11 cellular contexts compared by ENCODE assay signal in genomic region chr1:236502579-236502971, GRCh38. TPM values are rescaled to one million over a fixed set of nuclear protein-coding genes. Genes with fewer than 3 reads are reported as not detected.
A peak's percentile ranks its signal among the peaks of the same experiment; 100 is the strongest.
DNase-seq lines count a peak whose midpoint lies in the region; ATAC-seq, FAIRE-seq and TF ChIP-seq lines count a peak whose summit lies in the region.
"Had no signal": no experiment of that assay in that cellular context is flagged by ENCODE, and none has a peak within 500 bp of the region (broad histone marks: within the 10 kb centered on the region; RNA-seq: fewer than 3 reads in every experiment).

No MANE protein-coding gene starts in this region.

- intact Hi-C loops in stomach (cut with DNase I; ENCODE audit: low total_unique reads): no loop called here

- no peaks in the 10 kb centered on the region for H3K36me3 ChIP-seq in keratinocyte (ENCODE audit: control insufficient read depth in 2 of 2, extremely low read depth in 1 of 2, insufficient read depth in 2 of 2, low read length in 2 of 2)
- no peaks in the 10 kb centered on the region for H3K36me3 ChIP-seq in stomach

- H3K4me3 Mint-ChIP-seq in activated T-cell treated with anti-CD3 and anti-CD28 coated beads, Interleukin-2, amount 50 U/mL, for 72 hours: peak overlapping the region; percentile 68 to 96

- H3K9ac ChIP-seq in keratinocyte (ENCODE audit: control insufficient read depth, extremely low read depth, insufficient read depth, low read length): no peak overlapping the region

- H3K4me1 Mint-ChIP-seq in activated T-cell treated with anti-CD3 and anti-CD28 coated beads, Interleukin-2, amount 50 U/mL, for 72 hours (ENCODE audit: low read depth): peaks cover 9% of the 10 kb centered on the region

- H3K27me3 Mint-ChIP-seq in activated T-cell treated with anti-CD3 and anti-CD28 coated beads, Interleukin-2, amount 50 U/mL, for 72 hours (ENCODE audit: low read depth): no peaks in the 10 kb centered on the region

- no peaks in the 10 kb centered on the region for H3K36me3 Mint-ChIP-seq in activated T-cell treated with anti-CD3 and anti-CD28 coated beads, Interleukin-2, amount 50 U/mL, for 72 hours (ENCODE audit: insufficient read depth in 2 of 2)
- H3K36me3 Mint-ChIP-seq in activated naive CD4-positive, alpha-beta T cell treated with anti-CD3 and anti-CD28 coated beads, Interleukin-2, amount 50 U/mL, for 72 hours: no peaks in the 10 kb centered on the region

- peak overlapping the region; percentile 99 for H3K27ac Mint-ChIP-seq in activated T-cell treated with anti-CD3 and anti-CD28 coated beads, Interleukin-2, amount 50 U/mL, for 72 hours
- H3K27ac Mint-ChIP-seq in activated naive CD4-positive, alpha-beta T cell treated with anti-CD3 and anti-CD28 coated beads, Interleukin-2, amount 50 U/mL, for 72 hours: peak overlapping the region; percentile 82 to 86

- peak overlapping the region; percentile 88 for H2AFZ ChIP-seq in keratinocyte (ENCODE audit: control insufficient read depth, low read length)

- TF ChIP-seq CTCF in keratinocyte (optimal IDR thresholded peaks at IDR 0.05 in 1 of 3, IDR thresholded peaks at IDR 0.05 in 1 of 3, conservative IDR thresholded peaks at IDR 0.05 in 1 of 3; ENCODE audit: extremely low read depth in 1 of 3, insufficient read depth in 2 of 3, low read length in 3 of 3): no peak
- TF ChIP-seq CTCF in stomach (IDR thresholded peaks at IDR 0.05): no peak

- no peak overlapping the region for H3K27ac ChIP-seq in keratinocyte (ENCODE audit: control insufficient read depth, insufficient read depth, low read length)
- H3K27ac ChIP-seq in stomach: peak overlapping the region in 3 of 5 donors; percentile 6 to 59 (median 49)
- H3K27ac ChIP-seq: C4-2B had no signal

- FAIRE-seq in keratinocyte (lab: Jason Lieb, UNC): peak; percentile 17

- no peaks in the 10 kb centered on the region for H4K20me1 ChIP-seq in keratinocyte (ENCODE audit: control insufficient read depth, extremely low read depth, insufficient read depth, low read length)

- H3K9me3 ChIP-seq in keratinocyte (ENCODE audit: control insufficient read depth, low read depth, low read length): no peaks in the 10 kb centered on the region
- no peaks in the 10 kb centered on the region for H3K9me3 ChIP-seq in stomach
- H3K9me3 ChIP-seq: mucosa of descending colon had no signal

- no peaks in the 10 kb centered on the region for H3K9me1 ChIP-seq in keratinocyte (ENCODE audit: control insufficient read depth, extremely low read depth, insufficient read depth, low read length)

- no peaks in the 10 kb centered on the region for H3K79me2 ChIP-seq in keratinocyte (ENCODE audit: control insufficient read depth, insufficient read depth, low read length)

- no peaks in the 10 kb centered on the region for H3K27me3 ChIP-seq in keratinocyte (ENCODE audit: control insufficient read depth, extremely low read depth, insufficient read depth, low read length)
- no peaks in the 10 kb centered on the region for H3K27me3 ChIP-seq in stomach

- no peak for ATAC-seq in activated T-cell treated with anti-CD3 and anti-CD28 coated beads, Interleukin-2, amount 50 U/mL, for 72 hours (replicated peaks in 1 of 2)
- ATAC-seq in activated naive CD4-positive, alpha-beta T cell treated with anti-CD3 and anti-CD28 coated beads, Interleukin-2, amount 50 U/mL, for 72 hours: no peak

- DNase-seq in activated T-cell treated with anti-CD3 and anti-CD28 coated beads, Interleukin-2, amount 50 U/mL, for 72 hours: no peak
- no peak for DNase-seq in activated T-cell treated with anti-CD3 and anti-CD28 coated beads, Interleukin-2, amount 50 U/mL, for 48 hours
- DNase-seq in activated naive CD4-positive, alpha-beta T cell treated with anti-CD3 and anti-CD28 coated beads, Interleukin-2, amount 50 U/mL, for 72 hours (ENCODE audit: low spot score in 2 of 2): no peak
- DNase-seq in keratinocyte (ENCODE audit: low read depth, low spot score): no peak
- no peak for DNase-seq in stomach
- DNase-seq in NCI-H146 (lab: John Stamatoyannopoulos, UW): no peak
- DNase-seq in ecto neural progenitor cell (ENCODE audit: low spot score): no peak
- no peak for DNase-seq in hippocampal formation (lab: John Stamatoyannopoulos, UW)
- DNase-seq: NCI-H187 had no signal

- H3K9me3 Mint-ChIP-seq in activated T-cell treated with anti-CD3 and anti-CD28 coated beads, Interleukin-2, amount 50 U/mL, for 72 hours: no peaks in the 10 kb centered on the region
- H3K9me3 Mint-ChIP-seq in activated naive CD4-positive, alpha-beta T cell treated with anti-CD3 and anti-CD28 coated beads, Interleukin-2, amount 50 U/mL, for 72 hours: no peaks in the 10 kb centered on the region

- peaks cover 4% of the 10 kb centered on the region for H3K4me1 ChIP-seq in keratinocyte (ENCODE audit: control insufficient read depth, extremely low read depth, insufficient read depth, low read length)
- H3K4me1 ChIP-seq in stomach: peaks cover 0 to 24% (median 18%) of the 10 kb centered on the region in 4 donors

- dilution Hi-C loops in keratinocyte (cut with MboI; ENCODE audit: extremely low pct_ligation_motif_present, low sequenced_read_pairs): no loop called here

- TF ChIP-seq POLR2A in stomach (IDR thresholded peaks at IDR 0.05): no peak

- no peak for TF ChIP-seq EP300 in stomach (IDR thresholded peaks at IDR 0.05)

- no peak overlapping the region for H3K4me3 ChIP-seq in keratinocyte (ENCODE audit: control insufficient read depth in 2 of 3, extremely low read depth in 1 of 3, insufficient read depth in 2 of 3, low read depth in 1 of 3, low read length in 3 of 3)
- peak overlapping the region in 1 of 4 donors; percentile 28 for H3K4me3 ChIP-seq in stomach
- H3K4me3 ChIP-seq: mucosa of descending colon had no signal

- WGBS in stomach, 5 donors: 34 to 59% (median 51%) methylated on average over 2 of the region's 2 CpGs

- peak overlapping the region; percentile 76 for H3K4me2 ChIP-seq in keratinocyte (ENCODE audit: control insufficient read depth, extremely low read depth, insufficient read depth, low read depth, low read length)

RNA-seq across cellular contexts. Expression of gene LGALS8, which starts 21.2 kb away (rescaled TPM):
- total RNA-seq in activated T-cell treated with anti-CD3 and anti-CD28 coated beads, Interleukin-2, amount 50 U/mL, for 72 hours: 10 to 100 TPM; 70.1 to 96.9 TPM
- total RNA-seq in activated naive CD4-positive, alpha-beta T cell treated with anti-CD3 and anti-CD28 coated beads, Interleukin-2, amount 50 U/mL, for 72 hours: 100 to 1,000 TPM; 132 to 156 TPM
- polyA plus RNA-seq in keratinocyte: 43.2 to 75.2 TPM (median 71.4 TPM) in 3 replicates
- polyA plus RNA-seq in keratinocyte (2011; ENCODE audit: low read depth): 36.6 TPM
- polyA plus RNA-seq in keratinocyte (2011; cell fraction: cytosol; rRNA removed): 30.5 and 47.4 TPM in 2 replicates
- polyA plus RNA-seq in keratinocyte (2011; cell fraction: nucleus; rRNA removed): 98.8 and 104 TPM in 2 replicates
- polyA plus RNA-seq in keratinocyte (2012; ENCODE audit: low replicate concordance): 35.7 and 44.2 TPM in 2 replicates
- polyA minus RNA-seq in keratinocyte: 14.8 to 48.9 TPM (median 40.3 TPM) in 3 replicates
- polyA minus RNA-seq in keratinocyte (2011; cell fraction: cytosol; rRNA and poly(A)+ RNA removed): 15.7 TPM
- 24.4 and 51.5 TPM in 2 replicates for polyA minus RNA-seq in keratinocyte (2011; cell fraction: nucleus; rRNA and poly(A)+ RNA removed)
- 100 to 1,000 TPM in 3 of 5 donors, 10 to 100 TPM in 2; 32.7 to 142 (median 104) TPM for total RNA-seq in stomach
- polyA plus RNA-seq in stomach: 10 to 100 TPM; 17.9 to 23.7 (median 18.7) TPM
